ENCODE assay signal across 13 cellular contexts in genomic region chr22:42716221-42716620, GRCh38. TPM values are rescaled to one million over a fixed set of nuclear protein-coding genes. Genes with fewer than 3 reads are reported as not detected.
A peak's percentile ranks its signal among the peaks of the same experiment; 100 is the strongest.
DNase-seq lines count a peak whose midpoint lies in the region; ATAC-seq, FAIRE-seq and TF ChIP-seq lines count a peak whose summit lies in the region.
"Had no signal": no experiment of that assay in that cellular context is flagged by ENCODE, and none has a peak within 500 bp of the region (broad histone marks: within the 10 kb centered on the region; RNA-seq: fewer than 3 reads in every experiment).

No MANE protein-coding gene starts in this region.

- peak overlapping the region; percentile 27; the same call in 1 of the 2 replicates for H2BK5ac ChIP-seq in H1 (ENCODE audit: low read depth, low read length)

- H3K27me3 ChIP-seq in heart left ventricle = peaks cover 0 to 24% (median 0%) of the 10 kb centered on the region in 9 donors
- peaks cover 0 to 24% (median 19%) of the 10 kb centered on the region in 4 experiments; a peak in 6 of 7 replicates for H3K27me3 ChIP-seq in H1 (replicated peaks in 1 of 4; ENCODE audit: control insufficient read depth in 3 of 4, extremely low read depth in 1 of 4, insufficient read depth in 3 of 4, low read length in 3 of 4)
- peaks cover 0 to 24% (median 11%) of the 10 kb centered on the region in 3 donors for H3K27me3 ChIP-seq in stomach

- H3K4me3 ChIP-seq in heart left ventricle = no peak overlapping the region
- no peak overlapping the region for H3K4me3 ChIP-seq in H1 (ENCODE audit: extremely low read depth in 1 of 4, insufficient read depth in 2 of 4, low read depth in 3 of 4, low read length in 4 of 4)
- H3K4me3 ChIP-seq in stomach = no peak overlapping the region

- H4K8ac ChIP-seq in H1 (ENCODE audit: extremely low read depth, insufficient read depth, low read length) = no peak overlapping the region

- H3K14ac ChIP-seq in H1 (ENCODE audit: insufficient read length) = no peak overlapping the region

- no peak overlapping the region for H2AK5ac ChIP-seq in H1 (ENCODE audit: low read depth, low read length)

- ATAC-seq in heart left ventricle (peak in 2 of 4 donors; percentile 8 to 40), left cardiac atrium (no peak), HG03064 (IDR thresholded peaks at IDR 0.05; ENCODE audit: low read depth, unreplicated experiment) (peak; percentile 30)

- TF ChIP-seq EP300 in H1 (IDR thresholded peaks at IDR 0.05; ENCODE audit: borderline replicate concordance in 1 of 2, low read depth in 2 of 2, low read length in 2 of 2) = no peak
- TF ChIP-seq EP300 in stomach (IDR thresholded peaks at IDR 0.05) = no peak

- H2BK20ac ChIP-seq in H1 (ENCODE audit: low read length) = no peak overlapping the region

- H3K9ac ChIP-seq in H1 (replicated peaks in 1 of 4; ENCODE audit: extremely low read depth in 1 of 4, low read depth in 3 of 4, low read length in 3 of 4) = no peak overlapping the region; a peak in 1 of 7 replicates

- H3K36me3 ChIP-seq in heart left ventricle (peaks cover 0 to 14% (median 0%) of the 10 kb centered on the region in 9 donors), H1 (ENCODE audit: control insufficient read depth in 2 of 4, insufficient read depth in 4 of 4, low read length in 3 of 4) (no peaks in the 10 kb centered on the region), stomach (no peaks in the 10 kb centered on the region)
- H3K36me3 ChIP-seq: neutrophil had no signal

- no peak overlapping the region for H2BK120ac ChIP-seq in H1 (replicated peaks; ENCODE audit: low read depth, low read length)

- H3K23ac ChIP-seq in H1 (ENCODE audit: insufficient read length) = no peak overlapping the region

- no peak overlapping the region for H4K91ac ChIP-seq in H1 (replicated peaks; ENCODE audit: insufficient read length, low read length)

- H3K27me3 Mint-ChIP-seq in activated CD4-positive, alpha-beta T cell treated with anti-CD3 and anti-CD28 coated beads, Interleukin-2, amount 10 ng/mL, durations not matched to agents 24 days and 14 days = peaks cover 35% of the 10 kb centered on the region

- peaks cover 11% of the 10 kb centered on the region for H3K4me1 Mint-ChIP-seq in activated CD4-positive, alpha-beta T cell treated with anti-CD3 and anti-CD28 coated beads, Interleukin-2, amount 10 ng/mL, durations not matched to agents 24 days and 14 days

- peaks cover 0 to 4% of the 10 kb centered on the region in 2 experiments for H4K20me1 ChIP-seq in H1 (replicated peaks in 1 of 2; ENCODE audit: control insufficient read depth in 1 of 2, insufficient read depth in 2 of 2, low read length in 2 of 2)

- H3K18ac ChIP-seq in H1 (ENCODE audit: extremely low read depth, low read length) = no peak overlapping the region

- H3K9me3 Mint-ChIP-seq in activated CD4-positive, alpha-beta T cell treated with anti-CD3 and anti-CD28 coated beads, Interleukin-2, amount 10 ng/mL, durations not matched to agents 24 days and 14 days = no peaks in the 10 kb centered on the region
- H3K9me3 Mint-ChIP-seq: activated CD4-positive, alpha-beta memory T cell treated with anti-CD3 and anti-CD28 coated beads for 36 hours; endodermal cell had no signal

- CTCF ChIA-PET in H1 (lab: Charles Lee; ENCODE audit: partially characterized antibody) = interaction anchor here (1.9 kb wide), 1 partner anchor 11 kb away, joined by 6 read pairs; no protein-coding TSS in a partner anchor

- no peak overlapping the region for H3K4me3 Mint-ChIP-seq in activated CD4-positive, alpha-beta T cell treated with anti-CD3 and anti-CD28 coated beads, Interleukin-2, amount 10 ng/mL, durations not matched to agents 24 days and 14 days
- H3K4me3 Mint-ChIP-seq: activated CD4-positive, alpha-beta memory T cell treated with anti-CD3 and anti-CD28 coated beads for 36 hours; endodermal cell had no signal

- intact Hi-C loops in heart left ventricle (cut with DNase I) = loop anchor here in 3 of 10 donors (5.0 to 10.0 kb wide), 2 partner anchors 34 to 51 kb away; no protein-coding TSS in a partner anchor
- intact Hi-C loops in left cardiac atrium (cut with DNase I) = loop anchor here in 1 of 2 donors (10.0 kb wide), 1 partner anchor 59 kb away; no protein-coding TSS in a partner anchor
- intact Hi-C loops in stomach (cut with DNase I; ENCODE audit: low total_unique reads) = no loop called here
- intact Hi-C loops in activated CD4-positive, alpha-beta T cell treated with anti-CD3 and anti-CD28 coated beads, Interleukin-2, amount 10 ng/mL, durations not matched to agents 24 days and 14 days (cut with micrococcal nuclease) = no loop called here

- H3K79me2 ChIP-seq in H1 (ENCODE audit: control insufficient read depth in 1 of 2, insufficient read depth in 2 of 2, low read length in 2 of 2) = no peaks in the 10 kb centered on the region; a peak in 1 of 4 replicates

- H2AFZ ChIP-seq in H1 (ENCODE audit: low read length) = no peak overlapping the region

- WGBS in heart left ventricle, 4 donors = 61 to 77% (median 69%) methylated on average over 5 to 6 of the region's 6 CpGs
- 85% methylated on average over 6 of the region's 6 CpGs; no CpG with 5 or more reads in 1 of the 2 experiments for WGBS in H1 (ENCODE audit: extremely low coverage in 1 of 2, insufficient coverage in 1 of 2, insufficient read length in 1 of 2, insufficient replicate concordance in 2 of 2, low coverage in 1 of 2, low lambda C conversion rate in 2 of 2, missing lambda C conversion rate in 1 of 2), 2 experiments
- WGBS in stomach, 5 donors = 73 to 88% (median 75%) methylated on average over 6 of the region's 6 CpGs

- no peak overlapping the region for H3K56ac ChIP-seq in H1 (replicated peaks; ENCODE audit: insufficient read length, low read depth, low read length)

- H2BK15ac ChIP-seq in H1 (ENCODE audit: low read length) = 0 out of 2 replicates have a peak overlapping the region, but pooled peaks have one; percentile 90

- H3K27ac ChIP-seq in heart left ventricle = peak overlapping the region in 11 of 12 donors; percentile 46 to 100 (median 98)
- H3K27ac ChIP-seq in H1 (ENCODE audit: low read depth, low read length) = no peak overlapping the region
- H3K27ac ChIP-seq in stomach = peak overlapping the region in 4 of 5 donors; percentile 1 to 93 (median 58)
- H3K27ac ChIP-seq: neutrophil had no signal

- H3K27ac Mint-ChIP-seq in activated CD4-positive, alpha-beta T cell treated with anti-CD3 and anti-CD28 coated beads, Interleukin-2, amount 10 ng/mL, durations not matched to agents 24 days and 14 days = no peak overlapping the region
- H3K27ac Mint-ChIP-seq: activated CD4-positive, alpha-beta memory T cell treated with anti-CD3 and anti-CD28 coated beads for 36 hours; endodermal cell had no signal

- no peak for TF ChIP-seq RAD21 in H1 (IDR thresholded peaks at IDR 0.05 in 1 of 2, conservative IDR thresholded peaks at IDR 0.05 in 1 of 2; ENCODE audit: low read depth in 2 of 2, low read length in 2 of 2)

- peaks cover 12 to 86% (median 65%) of the 10 kb centered on the region in 12 donors for H3K4me1 ChIP-seq in heart left ventricle
- H3K4me1 ChIP-seq in H1 (replicated peaks in 1 of 4; ENCODE audit: control insufficient read depth in 3 of 4, insufficient read depth in 4 of 4, low read length in 3 of 4) = peaks cover 7 to 17% (median 12%) of the 10 kb centered on the region in 4 experiments
- peaks cover 32 to 75% (median 62%) of the 10 kb centered on the region in 4 donors for H3K4me1 ChIP-seq in stomach

- POLR2A ChIA-PET in H1 (lab: Charles Lee; ENCODE audit: partially characterized antibody) = no interaction called here

- no peak for TF ChIP-seq POLR2A in heart left ventricle (IDR thresholded peaks at IDR 0.05)
- TF ChIP-seq POLR2A in H1 (IDR thresholded peaks at IDR 0.05; ENCODE audit: control extremely low read depth in 1 of 2, low read depth in 2 of 2, low read length in 2 of 2) = no peak
- TF ChIP-seq POLR2A in stomach (IDR thresholded peaks at IDR 0.05) = no peak

- H3K9me3 ChIP-seq in heart left ventricle = peaks cover 0 to under 1% (median 0%) of the 10 kb centered on the region in 12 donors
- no peaks in the 10 kb centered on the region for H3K9me3 ChIP-seq in H1 (ENCODE audit: insufficient read depth in 2 of 2, low read depth in 1 of 2, low read length in 1 of 2)
- no peaks in the 10 kb centered on the region for H3K9me3 ChIP-seq in stomach
- H3K9me3 ChIP-seq: neutrophil had no signal

- no peaks in the 10 kb centered on the region; the same call in 1 of the 2 replicates for H3K79me1 ChIP-seq in H1 (ENCODE audit: low read depth, low read length)

- peak overlapping the region; percentile 40; the same call in 1 of the 2 replicates for H2BK12ac ChIP-seq in H1 (ENCODE audit: low read depth, low read length)

- no peak for TF ChIP-seq CTCF in heart left ventricle (IDR thresholded peaks at IDR 0.05)
- TF ChIP-seq CTCF in H1 (IDR thresholded peaks at IDR 0.05; ENCODE audit: control extremely low read depth in 1 of 3, insufficient read depth in 1 of 3, low read depth in 1 of 3, low read length in 3 of 3) = no peak
- no peak for TF ChIP-seq CTCF in stomach (IDR thresholded peaks at IDR 0.05)

- no peak overlapping the region for H3K4ac ChIP-seq in H1 (replicated peaks; ENCODE audit: insufficient read length, low read depth, low read length)

- H3K4me2 ChIP-seq in H1 (ENCODE audit: insufficient read depth in 1 of 2, low read depth in 2 of 2, low read length in 2 of 2) = no peak overlapping the region

- H3K36me3 Mint-ChIP-seq in activated CD4-positive, alpha-beta T cell treated with anti-CD3 and anti-CD28 coated beads, Interleukin-2, amount 10 ng/mL, durations not matched to agents 24 days and 14 days (ENCODE audit: low read depth) = no peaks in the 10 kb centered on the region
- H3K36me3 Mint-ChIP-seq: activated CD4-positive, alpha-beta memory T cell treated with anti-CD3 and anti-CD28 coated beads for 36 hours had no signal

- no peak overlapping the region for H4K5ac ChIP-seq in H1 (ENCODE audit: insufficient read length, low read depth, low read length)

- FAIRE-seq in H1 (lab: Jason Lieb, UNC) = no peak

- DNase-seq in heart left ventricle = no peak
- DNase-seq in left cardiac atrium = no peak
- no peak for DNase-seq in H1 (ENCODE audit: low read depth in 1 of 2, low spot score in 2 of 2)
- DNase-seq in stomach = no peak
- DNase-seq in HCEC 1CT = no peak
- DNase-seq in activated CD4-positive, alpha-beta T cell treated with anti-CD3 and anti-CD28 coated beads, Interleukin-2, amount 10 ng/mL, durations not matched to agents 24 days and 14 days = no peak
- DNase-seq in NCI-H524 treated with DMSO at 0.1 percent for 48 hours (lab: John Stamatoyannopoulos, UW) = no peak
- DNase-seq: activated CD4-positive, alpha-beta memory T cell treated with anti-CD3 and anti-CD28 coated beads for 36 hours; endodermal cell; NCI-H2107; stimulated activated CD4-positive, alpha-beta T cell treated with anti-CD3 and anti-CD28 coated beads, Interleukin-2, amount 100 ng/mL, for 48 hours had no signal

- H3K23me2 ChIP-seq in H1 (ENCODE audit: low read depth, low read length) = peaks cover 16% of the 10 kb centered on the region

RNA-seq across cellular contexts. Expression of gene A4GALT, which starts 4.4 kb away (rescaled TPM):
- total RNA-seq in heart left ventricle (100 to 1,000 TPM in 2 of 9 donors, 10 to 100 TPM in 7; 30.7 to 127 (median 63.4) TPM), left cardiac atrium (100 to 1,000 TPM in 1 of 2 donors, 10 to 100 TPM in 1; 56.0 to 108 TPM), stomach (10 to 100 TPM in 3 of 5 donors, 1 to 10 TPM in 2; 3.2 to 59.4 (median 13.3) TPM)
- polyA plus RNA-seq in heart left ventricle (100 to 1,000 TPM in 1 of 2 donors, 10 to 100 TPM in 1; 91.7 to 230 TPM), H1 (2011; rRNA removed) (7.2 and 13.1 TPM in 2 replicates), stomach (10 to 100 TPM; 20.9 to 28.9 (median 23.9) TPM)
- 13.8 and 13.9 TPM in 2 replicates for total RNA-seq in H1 (2021; fragmentation: NEBNext Ultra II Directional; extraction: Animal tissue kit (Norgen Biotek cat#: 25700))
- polyA plus RNA-seq in H1 (2011; cell fraction: cytosol; rRNA removed) = 9.2 TPM
- polyA plus RNA-seq in H1 (2011; cell fraction: nucleus; rRNA removed) = 11.9 TPM
- 6.9 to 12.0 TPM (median 8.7 TPM) in 4 replicates for polyA plus RNA-seq in H1 (2012, experiment 1 of 2)
- 7.6 TPM for polyA plus RNA-seq in H1 (2012, experiment 2 of 2)
- 10.5 TPM for polyA plus RNA-seq in H1 (2013, experiment 1 of 2)
- 11.0 TPM for polyA plus RNA-seq in H1 (2013, experiment 2 of 2)
- 3.9 and 7.0 TPM in 2 replicates for polyA minus RNA-seq in H1 (2011; rRNA and poly(A)+ RNA removed)
- 9.8 TPM for polyA minus RNA-seq in H1 (2011; cell fraction: cytosol; rRNA and poly(A)+ RNA removed)
- 9.6 TPM for polyA minus RNA-seq in H1 (2011; cell fraction: nucleus; rRNA and poly(A)+ RNA removed)
- total RNA-seq in activated CD4-positive, alpha-beta T cell treated with anti-CD3 and anti-CD28 coated beads, Interleukin-2, amount 10 ng/mL, durations not matched to agents 24 days and 14 days = not detected in 2 replicates
- total RNA-seq: activated CD4-positive, alpha-beta memory T cell treated with anti-CD3 and anti-CD28 coated beads for 36 hours had no signal
